1 cellular context compared by ENCODE assay signal in the genomic region with DNA sequence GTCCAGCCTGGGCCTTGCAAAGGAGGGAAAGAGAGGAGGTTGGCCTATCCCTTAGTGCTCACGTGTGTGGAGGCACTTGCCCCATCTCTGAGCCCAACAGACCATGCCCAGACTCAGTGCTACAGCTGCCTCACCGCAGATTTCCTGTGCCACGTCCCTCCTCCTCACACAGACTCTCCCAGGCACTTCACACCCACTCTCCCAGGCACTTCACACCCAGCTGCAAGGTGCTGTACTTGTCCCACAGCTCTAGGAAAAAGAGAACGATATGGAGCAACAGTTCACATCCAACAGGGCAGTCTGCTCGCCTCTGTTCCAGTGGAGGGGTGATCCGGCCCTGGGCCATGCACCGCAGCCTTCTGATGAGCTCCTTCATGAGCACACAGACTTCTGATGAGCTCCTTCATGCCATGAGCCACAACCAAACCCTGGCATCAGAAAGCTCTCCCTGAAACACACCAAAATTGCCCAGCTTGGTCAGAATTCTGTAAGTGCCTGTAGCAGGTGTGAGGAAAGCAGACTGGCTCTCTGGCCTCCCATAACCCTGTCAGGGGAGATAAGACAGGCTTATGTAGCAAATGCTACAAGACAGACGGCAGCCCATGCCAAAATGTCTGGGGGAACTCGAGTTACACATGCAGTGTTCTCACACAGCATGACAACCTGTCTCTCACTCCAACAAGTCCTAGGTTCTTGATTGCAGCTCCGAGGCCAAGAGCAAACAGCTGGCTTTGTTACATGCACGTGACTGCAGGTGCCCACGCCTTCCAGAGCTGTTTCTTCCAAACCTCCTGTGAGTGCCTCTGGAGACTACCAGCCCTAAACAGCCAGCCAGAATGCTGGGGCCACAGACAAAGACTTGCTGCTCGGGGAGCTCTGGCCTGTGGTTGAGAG.
A peak's percentile ranks its signal among the peaks of the same experiment; 100 is the strongest.
TF ChIP-seq lines count a peak whose summit lies in the region.

No MANE protein-coding gene starts in this region.

TF ChIP-seq in GM12878, 131 proteins besides CTCF, POLR2A, EP300 and RAD21 (continued from another document):
- peak in 1 of 2 experiments; percentile 40; a peak in 1 of 4 replicates for TF ChIP-seq BHLHE40 (IDR thresholded peaks at IDR 0.05; ENCODE audit: borderline replicate concordance in 1 of 2, low read depth in 2 of 2, low read length in 1 of 2)
